26 cellular contexts compared by ENCODE assay signal in genomic region chr9:134965421-134965820, GRCh38. TPM values are rescaled to one million over a fixed set of nuclear protein-coding genes. Genes with fewer than 3 reads are reported as not detected.
"Had no signal": no experiment of that assay in that cellular context is flagged by ENCODE, and none has a peak within 500 bp of the region (broad histone marks: within the 10 kb centered on the region; RNA-seq: fewer than 3 reads in every experiment).

No MANE protein-coding gene starts in this region.

- H3K36me3 Mint-ChIP-seq: brain; stimulated activated naive B cell treated with anti-CD40 and anti-IgM and Interleukin-4, amounts not matched to agents 10 μg/mL and 1 μg/mL and 100 μg/mL, for 72 hours had no signal

- H3K9me3 Mint-ChIP-seq: activated naive CD4-positive, alpha-beta T cell treated with anti-CD3 and anti-CD28 coated beads, Interleukin-2, amount 50 U/mL, for 72 hours; activated T-cell treated with anti-CD3 and anti-CD28 coated beads, Interleukin-2, amount 50 U/mL, for 24 hours; dendritic cell treated with granulocyte-macrophage colony-stimulating factor and Interleukin-4, amounts not matched to agents 40 ng/mL and 50 ng/mL, for 4 days; stimulated activated naive B cell treated with anti-CD40 and anti-IgM and Interleukin-4, amounts not matched to agents 10 μg/mL and 1 μg/mL and 100 μg/mL, for 72 hours had no signal

- H3K27me3 ChIP-seq: testis, vagina had no signal

- H3K4me3 ChIP-seq: heart right ventricle, lung, pancreas, skin epidermis, testis, vagina had no signal

- H3K4me1 Mint-ChIP-seq: naive thymus-derived CD4-positive, alpha-beta T cell; stimulated activated naive B cell treated with anti-CD40 and anti-IgM and Interleukin-4, amounts not matched to agents 10 μg/mL and 1 μg/mL and 100 μg/mL, for 72 hours had no signal

- H3K27me3 Mint-ChIP-seq: brain had no signal

- H3K27ac Mint-ChIP-seq: activated naive CD4-positive, alpha-beta T cell treated with anti-CD3 and anti-CD28 coated beads, Interleukin-2, amount 50 U/mL, for 72 hours; activated T-cell treated with anti-CD3 and anti-CD28 coated beads, Interleukin-2, amount 50 U/mL, for 24 hours; brain; dendritic cell treated with granulocyte-macrophage colony-stimulating factor and Interleukin-4, amounts not matched to agents 40 ng/mL and 50 ng/mL, for 4 days; naive thymus-derived CD4-positive, alpha-beta T cell; stimulated activated naive B cell treated with anti-CD40 and anti-IgM and Interleukin-4, amounts not matched to agents 10 μg/mL and 1 μg/mL and 100 μg/mL, for 72 hours had no signal

- H3K27ac ChIP-seq: heart right ventricle, pancreas, skin epidermis, testis, vagina had no signal

- H3K36me3 ChIP-seq: heart right ventricle, pancreas, vagina had no signal

- H3K4me1 ChIP-seq: pancreas, testis, vagina had no signal

- H3K9me3 ChIP-seq: heart right ventricle, pancreas, testis, vagina had no signal

- DNase-seq: activated CD4-positive, alpha-beta T cell treated with anti-CD3 and anti-CD28 coated beads for 1 hour; activated gamma-delta T cell; activated T-cell treated with anti-CD3 and anti-CD28 coated beads, Interleukin-2, amount 50 U/mL, for 24 hours; caudate nucleus; effector CD4-positive, alpha-beta T cell; erythroblast; foreskin fibroblast; heart right ventricle; islet precursor cell; left colon; naive thymus-derived CD4-positive, alpha-beta T cell; stimulated activated CD4-positive, alpha-beta T cell treated with anti-CD3 and anti-CD28 coated beads, Interleukin-2, amount 100 ng/mL, for 24 hours; stimulated activated naive B cell treated with anti-CD40 and anti-IgM and Interleukin-4, amounts not matched to agents 10 μg/mL and 1 μg/mL and 100 μg/mL, for 72 hours; testis; trophoblast cell had no signal

- ATAC-seq: activated naive CD4-positive, alpha-beta T cell treated with anti-CD3 and anti-CD28 coated beads, Interleukin-2, amount 50 U/mL, for 72 hours; left colon; naive thymus-derived CD4-positive, alpha-beta T cell; pancreas; right cardiac atrium; stimulated activated naive B cell treated with anti-CD40 and anti-IgM and Interleukin-4, amounts not matched to agents 10 μg/mL and 1 μg/mL and 100 μg/mL, for 72 hours had no signal

- H3K4me3 Mint-ChIP-seq: activated T-cell treated with anti-CD3 and anti-CD28 coated beads, Interleukin-2, amount 50 U/mL, for 24 hours; brain; dendritic cell treated with granulocyte-macrophage colony-stimulating factor and Interleukin-4, amounts not matched to agents 40 ng/mL and 50 ng/mL, for 4 days; naive thymus-derived CD4-positive, alpha-beta T cell; stimulated activated naive B cell treated with anti-CD40 and anti-IgM and Interleukin-4, amounts not matched to agents 10 μg/mL and 1 μg/mL and 100 μg/mL, for 72 hours had no signal

RNA-seq across cellular contexts. Expression of gene FCN1, which starts 47.7 kb away (rescaled TPM):
- total RNA-seq: activated naive CD4-positive, alpha-beta T cell treated with anti-CD3 and anti-CD28 coated beads, Interleukin-2, amount 50 U/mL, for 72 hours; fibroblast of lung; pulmonary artery endothelial cell; T-helper 2 cell treated with Interferon-gamma antibody and Interleukin-4, amounts not matched to agents 100 ng/mL and 5 ng/mL, for 36 hours had no signal
